8 cellular contexts compared by ENCODE assay signal in genomic region chr6:144283781-144284473, GRCh38. TPM values are rescaled to one million over a fixed set of nuclear protein-coding genes. Genes with fewer than 3 reads are reported as not detected.
DNase-seq lines count a peak whose midpoint lies in the region; ATAC-seq, FAIRE-seq and TF ChIP-seq lines count a peak whose summit lies in the region.

No MANE protein-coding gene starts in this region.

- H3K4me3 ChIP-seq in SJCRH30 = peak overlapping the region; percentile 82
- H3K4me3 ChIP-seq in fibroblast of lung (replicated peaks in 1 of 4; ENCODE audit: control extremely low read depth in 1 of 4, insufficient read depth in 1 of 4, low read depth in 3 of 4, low read length in 4 of 4) = peak overlapping the region; percentile 45 to 92 (median 74)

- H3K36me3 Mint-ChIP-seq in progenitor cell of endocrine pancreas (ENCODE audit: insufficient read depth) = peaks cover 7% of the 10 kb centered on the region

- no peaks in the 10 kb centered on the region for H3K27me3 Mint-ChIP-seq in progenitor cell of endocrine pancreas

- peak overlapping the region; percentile 21 for H3K9ac ChIP-seq in fibroblast of lung (ENCODE audit: insufficient read depth, low read length)

- no peaks in the 10 kb centered on the region for H3K27me3 ChIP-seq in SJCRH30
- no peaks in the 10 kb centered on the region for H3K27me3 ChIP-seq in fibroblast of lung (ENCODE audit: control insufficient read depth, insufficient read depth, low read length)

- no peaks in the 10 kb centered on the region for H4K20me1 ChIP-seq in fibroblast of lung (ENCODE audit: control insufficient read depth, extremely low read depth, insufficient read depth, low read length)

- peak overlapping the region; percentile 100 for H3K4me3 Mint-ChIP-seq in progenitor cell of endocrine pancreas (ENCODE audit: low read depth)

- H3K9me3 Mint-ChIP-seq in progenitor cell of endocrine pancreas (ENCODE audit: low read depth) = no peaks in the 10 kb centered on the region

- peak overlapping the region; percentile 100 for H3K27ac Mint-ChIP-seq in progenitor cell of endocrine pancreas

- peaks cover 15% of the 10 kb centered on the region for H3K79me2 ChIP-seq in fibroblast of lung (ENCODE audit: control insufficient read depth, insufficient read depth, low read length)

- intact Hi-C loops in head of caudate nucleus (cut with DNase I) = no loop called here

- FAIRE-seq in GM18507 (lab: Jason Lieb, UNC) = peak; percentile 12

- H3K9me3 ChIP-seq in SJCRH30 (replicated peaks) (no peaks in the 10 kb centered on the region), fibroblast of lung (ENCODE audit: control insufficient read depth, insufficient read depth, low read depth, low read length) (no peaks in the 10 kb centered on the region)

- H2AFZ ChIP-seq in fibroblast of lung (ENCODE audit: low read length) = peak overlapping the region; percentile 71

- TF ChIP-seq CTCF in fibroblast of lung (conservative IDR thresholded peaks at IDR 0.05 in 1 of 2, IDR thresholded peaks at IDR 0.05 in 1 of 2; ENCODE audit: low read depth in 1 of 2, low read length in 2 of 2) = peak; percentile 25 to 32
- TF ChIP-seq CTCF in progenitor cell of endocrine pancreas (IDR thresholded peaks at IDR 0.05; ENCODE audit: unreplicated experiment) = peak; percentile 46

- H3K4me1 Mint-ChIP-seq in progenitor cell of endocrine pancreas (ENCODE audit: low read depth) = peaks cover 24% of the 10 kb centered on the region

- H3K36me3 ChIP-seq in SJCRH30 (no peaks in the 10 kb centered on the region), fibroblast of lung (ENCODE audit: control insufficient read depth, insufficient read depth, low read length) (no peaks in the 10 kb centered on the region)

- no peak for DNase-seq in GM18507 (ENCODE audit: extremely low spot score, insufficient read length, low read depth)
- peak in 1 of 2 experiments; percentile 32 for DNase-seq in SJCRH30
- DNase-seq in fibroblast of lung (ENCODE audit: low read depth in 2 of 2) = peak; percentile 37 to 57
- no peak for DNase-seq in progenitor cell of endocrine pancreas (ENCODE audit: low spot score, unreplicated experiment)
- DNase-seq in head of caudate nucleus = no peak
- no peak for DNase-seq in activated CD4-positive, alpha-beta T cell treated with anti-CD3 and anti-CD28 coated beads, Interleukin-2, amount 50 U/mL, for 4 hours

- H3K4me2 ChIP-seq in fibroblast of lung (ENCODE audit: extremely low read depth, insufficient read depth, low read length) = peak overlapping the region; percentile 81

- peak overlapping the region; percentile 85 for H3K27ac ChIP-seq in SJCRH30
- peak overlapping the region; percentile 79 for H3K27ac ChIP-seq in fibroblast of lung (ENCODE audit: insufficient read depth, low read length)

- ATAC-seq in GM21786 (IDR thresholded peaks at IDR 0.05; ENCODE audit: unreplicated experiment) = no peak
- no peak for ATAC-seq in HG02763 (IDR thresholded peaks at IDR 0.05; ENCODE audit: unreplicated experiment)

- peaks cover 2% of the 10 kb centered on the region; the same call in 1 of the 2 replicates for H3K4me1 ChIP-seq in SJCRH30
- no peaks in the 10 kb centered on the region for H3K4me1 ChIP-seq in fibroblast of lung (ENCODE audit: control insufficient read depth, extremely low read depth, insufficient read depth, low read length)

RNA-seq across cellular contexts. Expression of gene UTRN, which starts 1.2 kb away (rescaled TPM):
- total RNA-seq in SJCRH30 (2014; rRNA removed; shearing (Covaris generic)) = 67.8 and 74.7 TPM in 2 replicates
- 93.2 and 130 TPM in 2 replicates for total RNA-seq in fibroblast of lung
- 37.8 and 43.9 TPM in 2 replicates for polyA plus RNA-seq in fibroblast of lung
- 25.5 and 37.2 TPM in 2 replicates for polyA plus RNA-seq in fibroblast of lung (2012)
- 72.9 and 86.0 TPM in 2 replicates for polyA minus RNA-seq in fibroblast of lung (ENCODE audit: low replicate concordance)
- total RNA-seq in progenitor cell of endocrine pancreas = 249 and 263 TPM in 2 replicates

Comparison
In these comparisons a context has a peak if more than half of its experiments do, and no peak if none do; other contexts are left out.
1. DNase-seq: peak in fibroblast of lung (2 of 2); none in GM18507 (single experiment), progenitor cell of endocrine pancreas (single experiment), head of caudate nucleus (0 of 42) and activated CD4-positive, alpha-beta T cell treated with anti-CD3 and anti-CD28 coated beads, Interleukin-2, amount 50 U/mL, for 4 hours (0 of 2).